23 cellular contexts compared by ENCODE assay signal in genomic region chr3:42982645-42983412, GRCh38. TPM values are rescaled to one million over a fixed set of nuclear protein-coding genes. Genes with fewer than 3 reads are reported as not detected.
DNase-seq lines count a peak whose midpoint lies in the region; ATAC-seq and TF ChIP-seq lines count a peak whose summit lies in the region.
"Had no signal": no experiment of that assay in that cellular context is flagged by ENCODE, and none has a peak within 500 bp of the region (broad histone marks: within the 10 kb centered on the region; RNA-seq: fewer than 3 reads in every experiment).

No MANE protein-coding gene starts in this region.

- H3K4me3 ChIP-seq in right cardiac atrium (ENCODE audit: low read length) (no peak overlapping the region), endodermal cell (ENCODE audit: low read length) (no peak overlapping the region)
- H3K4me3 ChIP-seq: GM12878, HAP-1 had no signal

- H3K27me3 ChIP-seq in right cardiac atrium (ENCODE audit: control insufficient read depth, insufficient read depth) (no peaks in the 10 kb centered on the region), endodermal cell (ENCODE audit: control insufficient read depth, insufficient read depth, low read length, poor library complexity, severe bottlenecking) (peaks cover 21% of the 10 kb centered on the region)

- H3K9me3 Mint-ChIP-seq in endodermal cell = no peaks in the 10 kb centered on the region
- H3K9me3 Mint-ChIP-seq in osteocyte (ENCODE audit: unreplicated experiment) = no peaks in the 10 kb centered on the region

- ATAC-seq in right cardiac atrium = no peak
- ATAC-seq in Right ventricle myocardium inferior = no peak
- no peak for ATAC-seq in GM19395 (IDR thresholded peaks at IDR 0.05; ENCODE audit: unreplicated experiment)
- ATAC-seq: GM12878 had no signal

- DNase-seq in right cardiac atrium = peak in 2 of 3 donors; percentile 49 to 69
- no peak for DNase-seq in Right ventricle myocardium inferior (ENCODE audit: missing footprints)
- DNase-seq in endodermal cell = peak; percentile 52
- peak; percentile 70 for DNase-seq in osteocyte (ENCODE audit: extremely low spot score, unreplicated experiment)
- no peak for DNase-seq in stimulated activated CD4-positive, alpha-beta T cell treated with anti-CD3 and anti-CD28 coated beads, Interleukin-4, amount 100 ng/mL, for 4 hours
- DNase-seq in SIG-M5 (lab: John Stamatoyannopoulos, UW) = no peak
- DNase-seq: ACHN; BE2C; CD4-positive, CD25-positive, alpha-beta regulatory T cell; CD8-positive, alpha-beta memory T cell; COR-L47; DMS 273 treated with DMSO at 0.1 percent for 48 hours; DMS53; DND-41; EL; HFFc6 had no signal

- H3K4me3 Mint-ChIP-seq in endodermal cell (no peak overlapping the region), osteocyte (ENCODE audit: unreplicated experiment) (no peak overlapping the region)
- H3K4me3 Mint-ChIP-seq: CD8-positive, alpha-beta memory T cell; HFFc6 had no signal

- WGBS in right cardiac atrium = 75% methylated on average over 6 of the region's 6 CpGs
- WGBS in endodermal cell (ENCODE audit: insufficient coverage in 1 of 2, insufficient read length in 1 of 2), 2 experiments = 80 to 97% methylated on average over 5 to 6 of the region's 6 CpGs

- H3K4me1 Mint-ChIP-seq in endodermal cell (peaks cover 33% of the 10 kb centered on the region), osteocyte (ENCODE audit: unreplicated experiment) (peaks cover 7% of the 10 kb centered on the region)

- H3K4me1 ChIP-seq in right cardiac atrium (ENCODE audit: control insufficient read depth, insufficient read depth, low read length) = no peaks in the 10 kb centered on the region
- peaks cover 28% of the 10 kb centered on the region for H3K4me1 ChIP-seq in endodermal cell (ENCODE audit: control insufficient read depth, insufficient read depth, low read length)
- H3K4me1 ChIP-seq: BE2C had no signal

- H3K36me3 ChIP-seq in endodermal cell (ENCODE audit: control insufficient read depth, insufficient read depth, low read length) = no peaks in the 10 kb centered on the region
- H3K36me3 ChIP-seq: BE2C, HAP-1 had no signal

- no peak for TF ChIP-seq CTCF in endodermal cell (conservative IDR thresholded peaks at IDR 0.05)
- TF ChIP-seq CTCF in osteocyte (IDR thresholded peaks at IDR 0.05) = no peak

- H3K36me3 Mint-ChIP-seq in endodermal cell (ENCODE audit: low read depth) (no peaks in the 10 kb centered on the region), osteocyte (ENCODE audit: unreplicated experiment) (no peaks in the 10 kb centered on the region)
- H3K36me3 Mint-ChIP-seq: CD4-positive, CD25-positive, alpha-beta regulatory T cell; CD8-positive, alpha-beta memory T cell had no signal

- H3K9me3 ChIP-seq in right cardiac atrium (ENCODE audit: control insufficient read depth, low read length) (no peaks in the 10 kb centered on the region), endodermal cell (ENCODE audit: control insufficient read depth, low read length) (no peaks in the 10 kb centered on the region)
- H3K9me3 ChIP-seq: BE2C, HAP-1 had no signal

- intact Hi-C loops in right cardiac atrium (cut with DNase I) = no loop called here
- intact Hi-C loops in Right ventricle myocardium inferior (cut with DNase I) = no loop called here

- H3K9ac ChIP-seq in endodermal cell (ENCODE audit: extremely low read depth, low read length, poor library complexity, severe bottlenecking) = no peak overlapping the region

- H3K27me3 Mint-ChIP-seq in endodermal cell (ENCODE audit: insufficient read depth) = peaks cover 43% of the 10 kb centered on the region
- peaks cover 49% of the 10 kb centered on the region for H3K27me3 Mint-ChIP-seq in osteocyte (ENCODE audit: unreplicated experiment)

- H3K27ac ChIP-seq in right cardiac atrium (ENCODE audit: low read length) (no peak overlapping the region), endodermal cell (ENCODE audit: low read depth, low read length) (no peak overlapping the region)
- H3K27ac ChIP-seq: HL-60 had no signal

- H3K27ac Mint-ChIP-seq in endodermal cell = no peak overlapping the region
- no peak overlapping the region for H3K27ac Mint-ChIP-seq in osteocyte (ENCODE audit: unreplicated experiment)
- H3K27ac Mint-ChIP-seq: CD4-positive, CD25-positive, alpha-beta regulatory T cell; CD8-positive, alpha-beta memory T cell; HFFc6 had no signal

RNA-seq across cellular contexts. Expression of gene GASK1A, which starts 3.7 kb away (rescaled TPM):
- total RNA-seq in right cardiac atrium (1 to 10 TPM; 2.4 to 5.7 (median 4.0) TPM), Right ventricle myocardium inferior (0.92 TPM), endodermal cell (1 to 10 TPM; 4.0 to 5.3 TPM), osteocyte (not detected in 2 replicates)
- polyA plus RNA-seq in right cardiac atrium = 1.5 TPM
- 2.7 TPM for polyA plus RNA-seq in endodermal cell (2013, experiment 1 of 2)
- 2.0 TPM for polyA plus RNA-seq in endodermal cell (2013, experiment 2 of 2)
- total RNA-seq: A172; CD4-positive, CD25-positive, alpha-beta regulatory T cell; CD8-positive, alpha-beta memory T cell; G401; HFFc6; HT1080 had no signal
- polyA plus RNA-seq: CD4-positive, CD25-positive, alpha-beta regulatory T cell; CD8-positive, alpha-beta memory T cell; GM12878 had no signal

Comparison
In these comparisons a context has a peak if more than half of its experiments do, and no peak if none do; other contexts are left out.
1. DNase-seq: peak in right cardiac atrium (2 of 3), endodermal cell (single experiment) and osteocyte (single experiment); none in Right ventricle myocardium inferior (single experiment), stimulated activated CD4-positive, alpha-beta T cell treated with anti-CD3 and anti-CD28 coated beads, Interleukin-4, amount 100 ng/mL, for 4 hours (0 of 2) and SIG-M5 (single experiment).